ENCODE assay signal across 23 cellular contexts in genomic region chr10:36256166-36256565, GRCh38.
DNase-seq lines count a peak whose midpoint lies in the region; ATAC-seq, FAIRE-seq and TF ChIP-seq lines count a peak whose summit lies in the region.
"Had no signal": no experiment of that assay in that cellular context is flagged by ENCODE, and none has a peak within 500 bp of the region (broad histone marks: within the 10 kb centered on the region; RNA-seq: fewer than 3 reads in every experiment).

No MANE protein-coding gene starts in this region.

- DNase-seq in left ventricle myocardium superior (no peak), heart right ventricle (no peak), astrocyte (ENCODE audit: low read depth) (peak; percentile 7), hepatocyte (ENCODE audit: low spot score) (peak; percentile 52), GM19238 (ENCODE audit: insufficient read length, low spot score) (no peak), NAMALWA (ENCODE audit: low spot score) (no peak), NCI-H748 (lab: John Stamatoyannopoulos, UW; ENCODE audit: unreplicated experiment) (no peak)
- DNase-seq: activated CD4-positive, alpha-beta T cell treated with anti-CD3 and anti-CD28 coated beads for 48 hours; activated CD8-positive, alpha-beta memory T cell treated with anti-CD3 and anti-CD28 coated beads, Interleukin-2, amount 50 U/mL, for 48 hours; activated gamma-delta T cell; anterior cingulate cortex; CD8-positive, alpha-beta memory T cell; colonic mucosa; HFFc6; NCI-H1436 treated with DMSO at 0.1 percent for 48 hours; NCI-H524; stimulated activated CD4-positive, alpha-beta T cell treated with anti-CD3 and anti-CD28 coated beads, Interleukin-15, amount 100 ng/mL, for 24 hours; stimulated activated naive CD8-positive, alpha-beta T cell treated with anti-CD3 and anti-CD28 coated beads, Interleukin-15, Interleukin-2, amounts not matched to agents 100 U/mL and 50 U/mL, for 24 hours had no signal

- no peak for FAIRE-seq in astrocyte (lab: Jason Lieb, UNC)
- FAIRE-seq: TTC549 had no signal

- H3K9me3 ChIP-seq in heart right ventricle (peaks cover 0 to 3% (median 0%) of the 10 kb centered on the region in 11 donors), astrocyte (ENCODE audit: insufficient read depth, low read depth, low read length) (no peaks in the 10 kb centered on the region), hepatocyte (ENCODE audit: low read depth) (no peaks in the 10 kb centered on the region)
- H3K9me3 ChIP-seq: colonic mucosa had no signal

- no peak overlapping the region for H3K27ac Mint-ChIP-seq in astrocyte (ENCODE audit: unreplicated experiment)
- H3K27ac Mint-ChIP-seq: CD8-positive, alpha-beta memory T cell; HFFc6; natural killer cell treated with Interleukin-12 subunit alpha and Interleukin-12 subunit beta and Interleukin-15 and Interleukin-18, amount 100 ng/mL, for 72 hours; progenitor cell of endocrine pancreas had no signal

- H3K4me2 ChIP-seq in astrocyte (ENCODE audit: low read length): no peak overlapping the region
- peak overlapping the region; percentile 30 for H3K4me2 ChIP-seq in hepatocyte

- H2AFZ ChIP-seq in astrocyte (ENCODE audit: low read depth, low read length): no peak overlapping the region
- H2AFZ ChIP-seq in hepatocyte: no peak overlapping the region

- H3K36me3 Mint-ChIP-seq in astrocyte (ENCODE audit: low read depth, unreplicated experiment): no peaks in the 10 kb centered on the region
- H3K36me3 Mint-ChIP-seq: CD8-positive, alpha-beta memory T cell; natural killer cell treated with Interleukin-12 subunit alpha and Interleukin-12 subunit beta and Interleukin-15 and Interleukin-18, amount 100 ng/mL, for 72 hours had no signal

- H3K36me3 ChIP-seq in heart right ventricle (no peaks in the 10 kb centered on the region), astrocyte (ENCODE audit: insufficient read depth, low read length) (no peaks in the 10 kb centered on the region), hepatocyte (replicated peaks; ENCODE audit: insufficient read depth, low read depth) (no peaks in the 10 kb centered on the region)
- H3K36me3 ChIP-seq: colonic mucosa had no signal

- TF ChIP-seq CTCF in heart right ventricle (IDR thresholded peaks at IDR 0.05) (no peak), astrocyte (IDR thresholded peaks at IDR 0.05; ENCODE audit: insufficient read depth, low read depth, low read length) (no peak), hepatocyte (IDR thresholded peaks at IDR 0.05; ENCODE audit: poor library complexity) (no peak)

- H4K20me1 ChIP-seq in astrocyte (ENCODE audit: insufficient read depth, low read length) (no peaks in the 10 kb centered on the region), hepatocyte (ENCODE audit: insufficient read depth, poor library complexity, severe bottlenecking) (no peaks in the 10 kb centered on the region)

- no peaks in the 10 kb centered on the region for H3K27me3 Mint-ChIP-seq in astrocyte (ENCODE audit: low read depth, unreplicated experiment)
- H3K27me3 Mint-ChIP-seq: CD8-positive, alpha-beta memory T cell; natural killer cell treated with Interleukin-12 subunit alpha and Interleukin-12 subunit beta and Interleukin-15 and Interleukin-18, amount 100 ng/mL, for 72 hours; progenitor cell of endocrine pancreas had no signal

- H3K9ac ChIP-seq in astrocyte (ENCODE audit: low read length): no peak overlapping the region

- intact Hi-C loops in left ventricle myocardium superior (cut with micrococcal nuclease) (no loop called here), heart right ventricle (cut with DNase I) (loop anchor here in 1 of 10 donors (10.0 kb wide), 1 partner anchor 611 kb away; the partner anchor contains the start of gene FZD8)

- H3K27ac ChIP-seq in heart right ventricle (peak overlapping the region in 1 of 10 donors; percentile 18), astrocyte (ENCODE audit: low read depth, low read length) (no peak overlapping the region), hepatocyte (no peak overlapping the region)
- H3K27ac ChIP-seq: colonic mucosa had no signal

- H3K4me1 Mint-ChIP-seq in astrocyte (ENCODE audit: low read depth, unreplicated experiment): peaks cover 23% of the 10 kb centered on the region
- H3K4me1 Mint-ChIP-seq: CD8-positive, alpha-beta memory T cell had no signal

- H3K4me1 ChIP-seq in heart right ventricle: peaks cover 0 to 27% (median 12%) of the 10 kb centered on the region in 9 donors
- H3K4me1 ChIP-seq in astrocyte (ENCODE audit: insufficient read depth, low read length): no peaks in the 10 kb centered on the region
- H3K4me1 ChIP-seq in hepatocyte (ENCODE audit: insufficient read depth): peaks cover 4% of the 10 kb centered on the region
- H3K4me1 ChIP-seq: colonic mucosa had no signal

- peak; percentile 45 for ATAC-seq in left ventricle myocardium superior
- ATAC-seq in heart right ventricle: no peak
- ATAC-seq in GM21825 (IDR thresholded peaks at IDR 0.05; ENCODE audit: unreplicated experiment): no peak
- ATAC-seq: natural killer cell treated with Interleukin-12 subunit alpha and Interleukin-12 subunit beta and Interleukin-15 and Interleukin-18, amount 100 ng/mL, for 72 hours; stimulated activated naive CD8-positive, alpha-beta T cell treated with anti-CD3 and anti-CD28 coated beads, Interleukin-15, Interleukin-2, amounts not matched to agents 100 U/mL and 50 U/mL, for 24 hours had no signal

- H3K4me3 ChIP-seq in heart right ventricle (no peak overlapping the region), astrocyte (ENCODE audit: insufficient read depth, low read depth, low read length) (no peak overlapping the region), hepatocyte (no peak overlapping the region)
- H3K4me3 ChIP-seq: colonic mucosa, lung had no signal

- no peaks in the 10 kb centered on the region for H3K9me2 ChIP-seq in hepatocyte (replicated peaks; ENCODE audit: insufficient read depth)

- H3K27me3 ChIP-seq in heart right ventricle (no peaks in the 10 kb centered on the region), astrocyte (ENCODE audit: insufficient read depth, low read length) (no peaks in the 10 kb centered on the region), hepatocyte (no peaks in the 10 kb centered on the region)
- H3K27me3 ChIP-seq: colonic mucosa had no signal

- H3K9me3 Mint-ChIP-seq in astrocyte (ENCODE audit: unreplicated experiment): peaks cover 1% of the 10 kb centered on the region

- WGBS in heart right ventricle, 2 donors: 51 to 67% methylated on average over 2 of the region's 2 CpGs
- WGBS in hepatocyte (ENCODE audit: low lambda C conversion rate, missing lambda C conversion rate): 41% methylated on average over 2 of the region's 2 CpGs

- no peaks in the 10 kb centered on the region for H3K79me2 ChIP-seq in astrocyte (ENCODE audit: insufficient read depth, low read length)
- H3K79me2 ChIP-seq in hepatocyte: no peaks in the 10 kb centered on the region

- no peak overlapping the region for H3K4me3 Mint-ChIP-seq in astrocyte (ENCODE audit: unreplicated experiment)
- H3K4me3 Mint-ChIP-seq: CD8-positive, alpha-beta memory T cell; HFFc6; natural killer cell treated with Interleukin-12 subunit alpha and Interleukin-12 subunit beta and Interleukin-15 and Interleukin-18, amount 100 ng/mL, for 72 hours had no signal

Comparison
In these comparisons a context has a peak if more than half of its experiments do, and no peak if none do; other contexts are left out.
1. DNase-seq: peak in astrocyte (single experiment) and hepatocyte (single experiment); none in left ventricle myocardium superior (single experiment), heart right ventricle (0 of 2), GM19238 (single experiment), NAMALWA (single experiment) and NCI-H748 (single experiment).